31 cellular contexts compared by ENCODE assay signal in genomic region chr2:149184994-149185393, GRCh38.
DNase-seq lines count a peak whose midpoint lies in the region; ATAC-seq and TF ChIP-seq lines count a peak whose summit lies in the region.
"Had no signal": no experiment of that assay in that cellular context is flagged by ENCODE, and none has a peak within 500 bp of the region (broad histone marks: within the 10 kb centered on the region; RNA-seq: fewer than 3 reads in every experiment).

No MANE protein-coding gene starts in this region.

- H3K27me3 ChIP-seq in parathyroid adenoma (ENCODE audit: control insufficient read depth, insufficient read depth, low read length), result no peaks in the 10 kb centered on the region
- H3K27me3 ChIP-seq: left lung, ovary, upper lobe of right lung had no signal

- no peaks in the 10 kb centered on the region for H3K79me2 ChIP-seq in parathyroid adenoma

- TF ChIP-seq RAD21 in Ishikawa (IDR thresholded peaks at IDR 0.05; ENCODE audit: low read depth), result no peak

- TF ChIP-seq EP300 in Ishikawa (IDR thresholded peaks at IDR 0.05; ENCODE audit: borderline replicate concordance), result no peak

- peak; percentile 61 for DNase-seq in NCI-H82 (lab: John Stamatoyannopoulos, UW)
- DNase-seq in NCI-H82 treated with DMSO at 0.1 percent for 48 hours (lab: John Stamatoyannopoulos, UW; ENCODE audit: unreplicated experiment), result no peak
- peak; percentile 9 for DNase-seq in RPMI8226
- DNase-seq in DMS153 treated with DMSO at 0.1 percent for 48 hours (lab: John Stamatoyannopoulos, UW; ENCODE audit: unreplicated experiment), result no peak
- no peak for DNase-seq in activated T-cell treated with anti-CD3 and anti-CD28 coated beads, Interleukin-2, amount 50 U/mL, for 72 hours
- no peak for DNase-seq in SKM-1 treated with dmso at 0.1 percent for 144 hours (lab: John Stamatoyannopoulos, UW; ENCODE audit: unreplicated experiment)
- DNase-seq: AML-193; CD4-positive, alpha-beta T cell; cortex of kidney; DMS153; effector memory CD4-positive, alpha-beta T cell; H9; left lung; mesenchymal stem cell; NCI-H2029 treated with DMSO at 0.1 percent for 48 hours; NCI-H510A; ovary; right cardiac atrium; SHP77 treated with DMSO at 0.1 percent for 48 hours; stimulated activated naive CD4-positive, alpha-beta T cell treated with Interleukin-2 at 50 U/mL for 16 hours; SW 1271; upper lobe of right lung had no signal

- H3K36me3 ChIP-seq in parathyroid adenoma (ENCODE audit: control insufficient read depth, insufficient read depth, low read length), result no peaks in the 10 kb centered on the region
- H3K36me3 ChIP-seq: left lung, ovary, upper lobe of right lung had no signal

- ATAC-seq in activated T-cell treated with anti-CD3 and anti-CD28 coated beads, Interleukin-2, amount 50 U/mL, for 72 hours (replicated peaks in 1 of 2), result no peak
- ATAC-seq: A549; activated naive CD4-positive, alpha-beta T cell treated with anti-CD3 and anti-CD28 coated beads, Interleukin-2, amount 50 U/mL, for 72 hours; left lung; Panc1; right cardiac atrium; upper lobe of right lung had no signal

- no peaks in the 10 kb centered on the region for H3K36me3 Mint-ChIP-seq in activated T-cell treated with anti-CD3 and anti-CD28 coated beads, Interleukin-2, amount 50 U/mL, for 72 hours (ENCODE audit: insufficient read depth in 2 of 2)
- H3K36me3 Mint-ChIP-seq: activated naive CD4-positive, alpha-beta T cell treated with anti-CD3 and anti-CD28 coated beads, Interleukin-2, amount 50 U/mL, for 72 hours had no signal

- H2AFZ ChIP-seq in parathyroid adenoma, result peak overlapping the region; percentile 3

- peaks cover 23% of the 10 kb centered on the region for H3K4me1 ChIP-seq in parathyroid adenoma
- H3K4me1 ChIP-seq: A549, left lung, upper lobe of right lung had no signal

- H3K4me3 Mint-ChIP-seq in activated T-cell treated with anti-CD3 and anti-CD28 coated beads, Interleukin-2, amount 50 U/mL, for 72 hours, result no peak overlapping the region
- H3K4me3 Mint-ChIP-seq: CD4-positive, alpha-beta T cell; H9; neural crest cell had no signal

- H3K9ac ChIP-seq in parathyroid adenoma, result no peak overlapping the region

- H3K4me3 ChIP-seq in parathyroid adenoma (ENCODE audit: low read depth, low read length), result no peak overlapping the region
- H3K4me3 ChIP-seq: A549, left lung, ovary, smooth muscle cell, upper lobe of right lung had no signal

- H3K27ac Mint-ChIP-seq in activated T-cell treated with anti-CD3 and anti-CD28 coated beads, Interleukin-2, amount 50 U/mL, for 72 hours, result no peak overlapping the region
- H3K27ac Mint-ChIP-seq: activated naive CD4-positive, alpha-beta T cell treated with anti-CD3 and anti-CD28 coated beads, Interleukin-2, amount 50 U/mL, for 72 hours; CD4-positive, alpha-beta T cell; H9 had no signal

- H3K9me3 ChIP-seq in parathyroid adenoma (ENCODE audit: control insufficient read depth, low read length), result no peaks in the 10 kb centered on the region
- H3K9me3 ChIP-seq: A549, left lung, ovary, upper lobe of right lung had no signal

- H3K4me2 ChIP-seq in parathyroid adenoma (ENCODE audit: low read length), result peak overlapping the region; percentile 24
- H3K4me2 ChIP-seq: A549, smooth muscle cell had no signal

- H3K9me3 Mint-ChIP-seq in activated T-cell treated with anti-CD3 and anti-CD28 coated beads, Interleukin-2, amount 50 U/mL, for 72 hours, result no peaks in the 10 kb centered on the region
- H3K9me3 Mint-ChIP-seq: activated naive CD4-positive, alpha-beta T cell treated with anti-CD3 and anti-CD28 coated beads, Interleukin-2, amount 50 U/mL, for 72 hours; CD4-positive, alpha-beta T cell; H9; neural crest cell had no signal

- no peak overlapping the region for H3K27ac ChIP-seq in parathyroid adenoma
- H3K27ac ChIP-seq: A549, epithelial cell of prostate, HL-60, left lung, ovary, upper lobe of right lung had no signal

- TF ChIP-seq CTCF in parathyroid adenoma (IDR thresholded peaks at IDR 0.05), result no peak

- H3K27me3 Mint-ChIP-seq in activated T-cell treated with anti-CD3 and anti-CD28 coated beads, Interleukin-2, amount 50 U/mL, for 72 hours (ENCODE audit: low read depth), result peaks cover 6% of the 10 kb centered on the region

- H3K4me1 Mint-ChIP-seq in activated T-cell treated with anti-CD3 and anti-CD28 coated beads, Interleukin-2, amount 50 U/mL, for 72 hours (ENCODE audit: low read depth), result no peaks in the 10 kb centered on the region

TF ChIP-seq in Ishikawa, 13 proteins besides CTCF, POLR2A, EP300 and RAD21:
- TF ChIP-seq TAF1 (IDR thresholded peaks at IDR 0.05; ENCODE audit: low read depth) (no peak), NFIC (IDR thresholded peaks at IDR 0.05) (peak; percentile 46), TCF12 (IDR thresholded peaks at IDR 0.05; ENCODE audit: low read depth) (no peak), EGR1 (IDR thresholded peaks at IDR 0.05) (no peak), ZBTB7A (IDR thresholded peaks at IDR 0.05; ENCODE audit: low read depth) (no peak)
- TF ChIP-seq, protein P1, sequence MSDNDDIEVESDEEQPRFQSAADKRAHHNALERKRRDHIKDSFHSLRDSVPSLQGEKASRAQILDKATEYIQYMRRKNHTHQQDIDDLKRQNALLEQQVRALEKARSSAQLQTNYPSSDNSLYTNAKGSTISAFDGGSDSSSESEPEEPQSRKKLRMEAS (IDR thresholded peaks at IDR 0.05), result no peak
- TF ChIP-seq, protein P2, sequence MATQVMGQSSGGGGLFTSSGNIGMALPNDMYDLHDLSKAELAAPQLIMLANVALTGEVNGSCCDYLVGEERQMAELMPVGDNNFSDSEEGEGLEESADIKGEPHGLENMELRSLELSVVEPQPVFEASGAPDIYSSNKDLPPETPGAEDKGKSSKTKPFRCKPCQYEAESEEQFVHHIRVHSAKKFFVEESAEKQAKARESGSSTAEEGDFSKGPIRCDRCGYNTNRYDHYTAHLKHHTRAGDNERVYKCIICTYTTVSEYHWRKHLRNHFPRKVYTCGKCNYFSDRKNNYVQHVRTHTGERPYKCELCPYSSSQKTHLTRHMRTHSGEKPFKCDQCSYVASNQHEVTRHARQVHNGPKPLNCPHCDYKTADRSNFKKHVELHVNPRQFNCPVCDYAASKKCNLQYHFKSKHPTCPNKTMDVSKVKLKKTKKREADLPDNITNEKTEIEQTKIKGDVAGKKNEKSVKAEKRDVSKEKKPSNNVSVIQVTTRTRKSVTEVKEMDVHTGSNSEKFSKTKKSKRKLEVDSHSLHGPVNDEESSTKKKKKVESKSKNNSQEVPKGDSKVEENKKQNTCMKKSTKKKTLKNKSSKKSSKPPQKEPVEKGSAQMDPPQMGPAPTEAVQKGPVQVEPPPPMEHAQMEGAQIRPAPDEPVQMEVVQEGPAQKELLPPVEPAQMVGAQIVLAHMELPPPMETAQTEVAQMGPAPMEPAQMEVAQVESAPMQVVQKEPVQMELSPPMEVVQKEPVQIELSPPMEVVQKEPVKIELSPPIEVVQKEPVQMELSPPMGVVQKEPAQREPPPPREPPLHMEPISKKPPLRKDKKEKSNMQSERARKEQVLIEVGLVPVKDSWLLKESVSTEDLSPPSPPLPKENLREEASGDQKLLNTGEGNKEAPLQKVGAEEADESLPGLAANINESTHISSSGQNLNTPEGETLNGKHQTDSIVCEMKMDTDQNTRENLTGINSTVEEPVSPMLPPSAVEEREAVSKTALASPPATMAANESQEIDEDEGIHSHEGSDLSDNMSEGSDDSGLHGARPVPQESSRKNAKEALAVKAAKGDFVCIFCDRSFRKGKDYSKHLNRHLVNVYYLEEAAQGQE (IDR thresholded peaks at IDR 0.05; ENCODE audit: low read depth), result no peak

Comparison
In these comparisons a context has a peak if more than half of its experiments do, and no peak if none do; other contexts are left out.
1. DNase-seq: peak in NCI-H82 (single experiment) and RPMI8226 (single experiment); none in NCI-H82 treated with DMSO at 0.1 percent for 48 hours (single experiment), DMS153 treated with DMSO at 0.1 percent for 48 hours (single experiment), activated T-cell treated with anti-CD3 and anti-CD28 coated beads, Interleukin-2, amount 50 U/mL, for 72 hours (0 of 2) and SKM-1 treated with dmso at 0.1 percent for 144 hours (single experiment).